ENCODE assay signal across 7 cellular contexts in the genomic region with DNA sequence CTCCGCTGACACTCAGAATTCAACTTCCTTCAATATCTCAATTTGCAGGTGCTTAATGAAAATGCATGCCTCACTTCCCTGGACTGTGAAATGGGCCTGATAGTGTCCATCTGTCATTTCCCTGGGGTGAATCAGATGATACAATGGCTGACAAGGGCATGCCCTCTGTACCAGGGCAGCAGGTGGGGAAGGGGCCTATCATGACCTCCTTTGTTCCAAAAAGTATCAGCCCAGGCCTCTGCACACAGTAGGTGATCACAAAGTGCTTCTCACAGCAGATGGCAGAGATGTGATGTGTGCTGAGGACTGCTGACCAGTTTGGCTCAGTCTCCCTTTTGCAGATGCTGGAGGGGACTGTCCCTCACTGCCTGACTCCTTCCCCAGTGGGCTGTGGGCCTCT.
"Had no signal": no experiment of that assay in that cellular context is flagged by ENCODE, and none has a peak within 500 bp of the region (broad histone marks: within the 10 kb centered on the region; RNA-seq: fewer than 3 reads in every experiment).

No MANE protein-coding gene starts in this region.

- H3K4me2 ChIP-seq: GM23338 had no signal

- ATAC-seq: GM23338 had no signal

- H2AFZ ChIP-seq: GM23338 had no signal

- H3K4me3 ChIP-seq: GM23338 had no signal

- H3K27ac Mint-ChIP-seq: GM23338, H9, HFFc6, IgD-negative memory B cell had no signal

- H3K4me1 Mint-ChIP-seq: IgD-negative memory B cell had no signal

- H3K27ac ChIP-seq: HL-60 had no signal

- DNase-seq: H9, HCEC 1CT, HFFc6, KG1 had no signal

- H3K4me3 Mint-ChIP-seq: GM23338, H9, HFFc6, IgD-negative memory B cell had no signal

- H3K9me3 Mint-ChIP-seq: GM23338, H9, HFFc6, IgD-negative memory B cell had no signal
